20 cellular contexts compared by ENCODE assay signal in genomic region chr6:100906325-100906724, GRCh38. TPM values are rescaled to one million over a fixed set of nuclear protein-coding genes. Genes with fewer than 3 reads are reported as not detected.
DNase-seq lines count a peak whose midpoint lies in the region; ATAC-seq and TF ChIP-seq lines count a peak whose summit lies in the region.
"Had no signal": no experiment of that assay in that cellular context is flagged by ENCODE, and none has a peak within 500 bp of the region (broad histone marks: within the 10 kb centered on the region; RNA-seq: fewer than 3 reads in every experiment).

No MANE protein-coding gene starts in this region.

- no peaks in the 10 kb centered on the region for H3K9me3 Mint-ChIP-seq in chondrocyte (ENCODE audit: low read depth)
- H3K9me3 Mint-ChIP-seq in T-cell = no peaks in the 10 kb centered on the region

- H3K27me3 Mint-ChIP-seq in chondrocyte (ENCODE audit: low read depth) (no peaks in the 10 kb centered on the region), T-cell (peaks cover 0 to 4% of the 10 kb centered on the region in 2 donors)

- H3K27ac Mint-ChIP-seq in chondrocyte (ENCODE audit: unreplicated experiment) = no peak overlapping the region
- H3K27ac Mint-ChIP-seq in T-cell = no peak overlapping the region
- H3K27ac Mint-ChIP-seq: CD8-positive, alpha-beta memory T cell had no signal

- POLR2A ChIA-PET in T-cell (lab: Charles Lee) = interaction anchor here in 1 of 2 donors (0.7 kb wide), 1 partner anchor 103 kb away, joined by 3 read pairs; no protein-coding TSS in a partner anchor

- H3K4me3 ChIP-seq in fibroblast of pulmonary artery (replicated peaks; ENCODE audit: low read depth, low read length) = no peak overlapping the region
- no peak overlapping the region for H3K4me3 ChIP-seq in dorsolateral prefrontal cortex
- no peak overlapping the region for H3K4me3 ChIP-seq in lower lobe of right lung
- H3K4me3 ChIP-seq: SJSA1 had no signal

- no peaks in the 10 kb centered on the region for H3K9me3 ChIP-seq in lower lobe of right lung
- H3K9me3 ChIP-seq: SJSA1 had no signal

- intact Hi-C loops in dorsolateral prefrontal cortex (cut with DNase I) = no loop called here
- intact Hi-C loops in lower lobe of right lung (cut with DNase I) = no loop called here

- no peaks in the 10 kb centered on the region for H3K4me1 ChIP-seq in lower lobe of right lung
- H3K4me1 ChIP-seq: SJSA1 had no signal

- peak; percentile 17 for TF ChIP-seq CTCF in chondrocyte (IDR thresholded peaks at IDR 0.05)
- peak; percentile 3 for TF ChIP-seq CTCF in fibroblast of pulmonary artery (IDR thresholded peaks at IDR 0.05; ENCODE audit: low read length, missing control alignments)
- TF ChIP-seq CTCF in dorsolateral prefrontal cortex (IDR thresholded peaks at IDR 0.05 in 54 of 56, conservative IDR thresholded peaks at IDR 0.05 in 2 of 56; ENCODE audit: low read depth in 1 of 56, partially characterized antibody in 56 of 56) = no peak
- no peak for TF ChIP-seq CTCF in lower lobe of right lung (IDR thresholded peaks at IDR 0.05)

- H3K27me3 ChIP-seq in dorsolateral prefrontal cortex (no peaks in the 10 kb centered on the region), lower lobe of right lung (ENCODE audit: low read depth) (no peaks in the 10 kb centered on the region)

- H3K36me3 Mint-ChIP-seq in chondrocyte (ENCODE audit: low read depth) = peaks cover 2% of the 10 kb centered on the region
- H3K36me3 Mint-ChIP-seq in T-cell = no peaks in the 10 kb centered on the region

- H3K27ac ChIP-seq in dorsolateral prefrontal cortex (no peak overlapping the region), lower lobe of right lung (no peak overlapping the region)
- H3K27ac ChIP-seq: SJSA1 had no signal

- ATAC-seq in lower lobe of right lung (no peak), T-cell (replicated peaks in 1 of 4) (no peak)

- CTCF ChIA-PET in T-cell (lab: Charles Lee) = no interaction called here

- DNase-seq in HCEC 1CT (peak; percentile 33), chondrocyte (ENCODE audit: low spot score) (no peak), fibroblast of pulmonary artery (ENCODE audit: low read depth) (no peak), dorsolateral prefrontal cortex (no peak), lower lobe of right lung (no peak), T-cell (no peak)
- no peak for DNase-seq in activated CD4-positive, CD25-positive, alpha-beta regulatory T cell (lab: John Stamatoyannopoulos, UW)
- DNase-seq: C1 segment of cervical spinal cord; Calu3; CD8-positive, alpha-beta memory T cell; DMS153; GF-D8; KBM-7; NCI-H1092; NCI-H1436; NCI-H187 treated with DMSO at 0.1 percent for 48 hours; NCI-H2107; NCI-H510A treated with DMSO at 0.1 percent for 48 hours; NCI-H82 had no signal

- H3K4me1 Mint-ChIP-seq in chondrocyte (ENCODE audit: low read depth) (no peaks in the 10 kb centered on the region), T-cell (peaks cover 0 to 4% (median 2%) of the 10 kb centered on the region in 3 donors)

- H3K4me3 Mint-ChIP-seq in chondrocyte (ENCODE audit: unreplicated experiment) = no peak overlapping the region
- H3K4me3 Mint-ChIP-seq in T-cell = no peak overlapping the region
- H3K4me3 Mint-ChIP-seq: CD8-positive, alpha-beta memory T cell had no signal

- no peaks in the 10 kb centered on the region for H3K36me3 ChIP-seq in lower lobe of right lung
- H3K36me3 ChIP-seq: SJSA1 had no signal

RNA-seq across cellular contexts. Expression of gene ASCC3, which starts 25.2 kb away (rescaled TPM):
- total RNA-seq in chondrocyte = 54.3 to 78.0 TPM (median 59.9 TPM) in 3 replicates
- 10 to 100 TPM; 20.2 to 38.6 (median 28.2) TPM for total RNA-seq in dorsolateral prefrontal cortex
- 34.8 TPM for total RNA-seq in lower lobe of right lung
- total RNA-seq in T-cell = 10 to 100 TPM; 39.2 to 49.6 (median 44.2) TPM

Comparison
In these comparisons a context has a peak if more than half of its experiments do, and no peak if none do; other contexts are left out.
1. CTCF ChIP-seq: peak in chondrocyte (single experiment) and fibroblast of pulmonary artery (single experiment); none in dorsolateral prefrontal cortex (0 of 56) and lower lobe of right lung (single experiment).